ENCODE assay signal across 9 cellular contexts in the genomic region with DNA sequence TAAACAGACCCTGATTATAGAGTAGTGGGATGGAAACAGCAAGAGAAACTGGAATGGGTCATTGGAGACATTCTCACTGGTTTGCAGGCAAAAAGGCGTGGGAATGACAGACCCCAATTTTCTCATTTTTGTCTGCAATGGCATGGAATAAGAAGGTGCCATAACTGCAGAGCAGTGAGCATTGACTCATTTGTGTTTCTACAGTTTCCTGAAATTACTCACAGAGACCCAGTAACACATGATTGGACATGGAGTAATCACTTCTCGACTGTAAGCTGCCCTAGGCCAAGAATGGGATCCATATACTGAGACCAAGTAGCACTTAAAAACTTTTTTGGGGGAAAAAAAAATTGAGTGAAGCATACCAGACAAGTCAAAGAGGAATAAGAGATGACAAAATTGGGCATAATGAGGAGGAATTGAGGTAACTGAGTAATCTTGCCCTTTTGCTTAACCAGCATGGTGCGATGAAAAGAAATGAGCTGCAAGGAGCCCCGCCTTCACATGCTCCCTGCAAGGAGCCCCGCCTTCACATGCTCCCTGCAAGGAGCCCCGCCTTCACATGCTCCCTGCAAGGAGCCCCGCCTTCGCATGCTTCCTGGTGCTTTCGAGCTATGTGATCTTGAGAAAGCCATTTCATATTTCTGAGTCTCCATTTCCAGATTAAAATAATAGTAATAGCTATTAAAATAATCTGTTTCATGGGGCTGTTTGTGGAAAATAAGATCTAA. TPM values are rescaled to one million over a fixed set of nuclear protein-coding genes. Genes with fewer than 3 reads are reported as not detected.
DNase-seq lines count a peak whose midpoint lies in the region; ATAC-seq and TF ChIP-seq lines count a peak whose summit lies in the region.
"Had no signal": no experiment of that assay in that cellular context is flagged by ENCODE, and none has a peak within 500 bp of the region (broad histone marks: within the 10 kb centered on the region; RNA-seq: fewer than 3 reads in every experiment).

No MANE protein-coding gene starts in this region.

- H3K4me2 ChIP-seq in GM23248 (ENCODE audit: unreplicated experiment) = no peak overlapping the region

- TF ChIP-seq POLR2A in thyroid gland (IDR thresholded peaks at IDR 0.05) = no peak
- TF ChIP-seq POLR2A in testis (IDR thresholded peaks at IDR 0.05) = no peak

- no peaks in the 10 kb centered on the region for H3K9me3 Mint-ChIP-seq in T-cell
- H3K9me3 Mint-ChIP-seq in central memory CD8-positive, alpha-beta T cell = no peaks in the 10 kb centered on the region

- DNase-seq in GM23248 = peak; percentile 32
- DNase-seq in T-cell = peak in 32 of 34 experiments; percentile 16 to 81 (median 61)
- DNase-seq in central memory CD8-positive, alpha-beta T cell (ENCODE audit: low spot score in 2 of 2) = peak in 1 of 2 donors; percentile 41
- peak; percentile 58 for DNase-seq in stimulated activated CD4-positive, alpha-beta T cell treated with anti-CD3 and anti-CD28 coated beads, Interleukin-4, amount 100 ng/mL, for 24 hours
- DNase-seq in cerebellar cortex (ENCODE audit: low spot score) = no peak
- DNase-seq in thyroid gland = no peak
- no peak for DNase-seq in testis

- CTCF ChIA-PET in T-cell (lab: Charles Lee) = interaction anchor here (0.5 to 1.9 kb wide), 22 partner anchors 10 to 920 kb away, joined by 3 to 18 read pairs (median 4); a partner anchor contains a TSS

- H3K4me1 Mint-ChIP-seq in T-cell = peaks cover 27 to 38% (median 30%) of the 10 kb centered on the region in 3 donors
- peaks cover 14% of the 10 kb centered on the region for H3K4me1 Mint-ChIP-seq in central memory CD8-positive, alpha-beta T cell

- ATAC-seq in T-cell (replicated peaks in 1 of 4) (peak; percentile 67 to 90 (median 82)), HG02870 (IDR thresholded peaks at IDR 0.05; ENCODE audit: unreplicated experiment) (no peak)
- peak; percentile 76 for ATAC-seq in central memory CD8-positive, alpha-beta T cell (replicated peaks; ENCODE audit: extremely low read depth, poor library complexity, severe bottlenecking)
- ATAC-seq: Panc1 had no signal

- H3K9me3 ChIP-seq in GM23248 (ENCODE audit: low read depth) (no peaks in the 10 kb centered on the region), thyroid gland (no peaks in the 10 kb centered on the region), testis (no peaks in the 10 kb centered on the region)

- no peaks in the 10 kb centered on the region; the same call in 1 of the 2 replicates for H4K20me1 ChIP-seq in GM23248 (ENCODE audit: insufficient read depth)

- peaks cover 8% of the 10 kb centered on the region; the same call in 1 of the 2 replicates for H3K4me1 ChIP-seq in GM23248 (ENCODE audit: insufficient read depth)
- H3K4me1 ChIP-seq in thyroid gland = no peaks in the 10 kb centered on the region
- H3K4me1 ChIP-seq in testis = no peaks in the 10 kb centered on the region

- intact Hi-C loops in thyroid gland (cut with DNase I) = no loop called here
- intact Hi-C loops in testis (cut with DNase I; ENCODE audit: low total_unique reads) = no loop called here

- no peak overlapping the region for H3K9ac ChIP-seq in GM23248

- no peaks in the 10 kb centered on the region for H3K79me2 ChIP-seq in GM23248 (ENCODE audit: insufficient read depth)

- H3K4me3 ChIP-seq in GM23248 (no peak overlapping the region), thyroid gland (replicated peaks in 1 of 3) (no peak overlapping the region), testis (no peak overlapping the region)

- peak overlapping the region; percentile 63 to 67 (median 65) for H3K4me3 Mint-ChIP-seq in T-cell
- peak overlapping the region; percentile 39 for H3K4me3 Mint-ChIP-seq in central memory CD8-positive, alpha-beta T cell

- H3K36me3 Mint-ChIP-seq in T-cell = no peaks in the 10 kb centered on the region
- H3K36me3 Mint-ChIP-seq in central memory CD8-positive, alpha-beta T cell (ENCODE audit: insufficient read depth) = no peaks in the 10 kb centered on the region

- peak overlapping the region; percentile 90 to 96 for H3K27ac Mint-ChIP-seq in T-cell
- H3K27ac Mint-ChIP-seq in central memory CD8-positive, alpha-beta T cell (ENCODE audit: low read depth) = peak overlapping the region; percentile 35

- in situ Hi-C loops in GM23248 (cut with MboI) = no loop called here

- H3K27ac ChIP-seq in GM23248 = no peak overlapping the region
- H3K27ac ChIP-seq in thyroid gland = no peak overlapping the region
- no peak overlapping the region for H3K27ac ChIP-seq in testis

- no peaks in the 10 kb centered on the region for H3K9me2 ChIP-seq in GM23248 (ENCODE audit: insufficient read depth)

- H3K27me3 Mint-ChIP-seq in T-cell = no peaks in the 10 kb centered on the region
- H3K27me3 Mint-ChIP-seq in central memory CD8-positive, alpha-beta T cell = no peaks in the 10 kb centered on the region

- POLR2A ChIA-PET in T-cell (lab: Charles Lee) = interaction anchor here (0.6 to 1.5 kb wide), 9 partner anchors 19 to 920 kb away, joined by 3 to 7 read pairs (median 3); a partner anchor contains a TSS

- WGBS in GM23248 (ENCODE audit: low coverage in 1 of 2, low lambda C conversion rate in 2 of 2, missing lambda C conversion rate in 2 of 2), 2 experiments = 81 to 86% methylated on average over 9 of the region's 9 CpGs
- 77 to 86% methylated on average over 9 of the region's 9 CpGs for WGBS in thyroid gland, 2 donors
- 82 to 92% methylated on average over 9 of the region's 9 CpGs for WGBS in testis, 2 donors

- TF ChIP-seq CTCF in thyroid gland (IDR thresholded peaks at IDR 0.05) = no peak
- no peak for TF ChIP-seq CTCF in testis (IDR thresholded peaks at IDR 0.05)

- H3K36me3 ChIP-seq in GM23248 (ENCODE audit: low read depth) (no peaks in the 10 kb centered on the region), thyroid gland (no peaks in the 10 kb centered on the region), testis (ENCODE audit: low read depth, missing control alignments) (no peaks in the 10 kb centered on the region)

- H2AFZ ChIP-seq in GM23248 = no peak overlapping the region

- H3K27me3 ChIP-seq in GM23248 (replicated peaks; ENCODE audit: insufficient read depth) (no peaks in the 10 kb centered on the region), thyroid gland (no peaks in the 10 kb centered on the region), testis (no peaks in the 10 kb centered on the region)

- H3F3A ChIP-seq in GM23248 (ENCODE audit: insufficient read depth) = no peaks in the 10 kb centered on the region

RNA-seq across cellular contexts. Expression of a gene that starts 44.2 kb away (rescaled TPM):
- 6.2 and 9.4 TPM in 2 replicates for total RNA-seq in GM23248 (2014; rRNA removed; shearing (Covaris generic))
- 3.3 and 3.4 TPM in 2 replicates for polyA plus RNA-seq in GM23248 (2016; fragmentation: Nextera tagmentation; extraction: Ambion mirVana)
- under 1 TPM; 0.08 to 0.64 (median 0.46) TPM for total RNA-seq in T-cell
- total RNA-seq in thyroid gland = 10 to 100 TPM in 2 of 4 donors, 1 to 10 TPM in 2; 5.0 to 13.9 (median 8.6) TPM
- 1 to 10 TPM; 2.5 to 2.6 TPM for total RNA-seq in testis
- 2.7 TPM for polyA plus RNA-seq in testis (ENCODE audit: insufficient read depth, low read depth, low replicate concordance)

RNA-seq across cellular contexts. Expression of a gene that starts 51.1 kb away (rescaled TPM):
- total RNA-seq in GM23248 (2014; rRNA removed; shearing (Covaris generic)) = 32.4 and 62.8 TPM in 2 replicates
- polyA plus RNA-seq in GM23248 (2016; fragmentation: Nextera tagmentation; extraction: Ambion mirVana) = 101 and 102 TPM in 2 replicates
- total RNA-seq in T-cell = 10 to 100 TPM; 18.8 to 54.0 (median 45.7) TPM
- total RNA-seq in thyroid gland = 10 to 100 TPM; 37.0 to 80.0 (median 58.0) TPM
- total RNA-seq in testis = 10 to 100 TPM; 12.8 to 16.9 TPM
- 11.4 TPM for polyA plus RNA-seq in testis (ENCODE audit: insufficient read depth, low read depth, low replicate concordance)

Comparison
In these comparisons a context has a peak if more than half of its experiments do, and no peak if none do; other contexts are left out.
1. DNase-seq: peak in GM23248 (single experiment), T-cell (32 of 34) and stimulated activated CD4-positive, alpha-beta T cell treated with anti-CD3 and anti-CD28 coated beads, Interleukin-4, amount 100 ng/mL, for 24 hours (single experiment); none in cerebellar cortex (single experiment), thyroid gland (0 of 2) and testis (single experiment).